In the genomic region with DNA sequence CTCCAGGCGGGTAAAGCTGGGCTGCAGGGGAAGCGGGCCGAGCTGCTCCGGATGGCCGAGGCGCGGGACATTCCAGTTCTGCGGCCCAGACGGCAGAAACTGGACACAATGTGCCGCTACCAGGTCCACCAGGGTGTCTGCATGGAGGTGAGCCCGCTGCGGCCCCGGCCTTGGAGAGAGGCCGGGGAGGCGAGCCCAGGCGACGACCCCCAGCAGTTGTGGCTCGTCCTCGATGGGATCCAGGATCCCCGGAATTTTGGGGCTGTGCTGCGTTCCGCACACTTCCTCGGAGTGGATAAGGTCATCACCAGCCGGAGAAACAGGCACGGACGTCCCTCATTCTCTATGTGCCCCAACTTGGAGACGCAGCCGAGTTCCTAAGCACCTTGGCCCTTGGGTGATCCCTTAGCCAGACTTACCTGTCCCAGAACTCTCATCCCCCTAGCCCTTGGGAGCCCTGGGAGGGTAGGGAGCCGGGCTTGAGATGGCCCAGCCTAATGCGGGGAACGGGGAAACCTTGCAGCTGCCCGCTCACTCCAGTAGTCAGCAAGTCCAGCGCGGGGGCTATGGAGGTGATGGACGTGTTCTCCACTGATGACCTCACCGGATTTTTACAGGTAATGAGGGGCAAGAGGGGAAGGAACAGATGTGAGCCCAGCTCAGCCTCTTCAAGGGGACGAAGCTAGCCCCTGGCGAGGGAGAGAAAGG, we compare ENCODE assay signal across 8 cellular contexts. TPM values are rescaled to one million over a fixed set of nuclear protein-coding genes. Genes with fewer than 3 reads are reported as not detected.
DNase-seq lines count a peak whose midpoint lies in the region; ATAC-seq and TF ChIP-seq lines count a peak whose summit lies in the region.

No MANE protein-coding gene starts in this region.

- ATAC-seq in GM18907 (IDR thresholded peaks at IDR 0.05; ENCODE audit: unreplicated experiment) (peak; percentile 14), HG03432 (IDR thresholded peaks at IDR 0.05; ENCODE audit: unreplicated experiment) (peak; percentile 11)
- no peak for ATAC-seq in activated CD8-positive, alpha-beta T cell treated with anti-CD3 and anti-CD28 coated beads for 36 hours

- WGBS in ovary, 3 donors = 1 to 3% (median 2%) methylated on average over 25 to 38 of the region's 38 CpGs

- no peaks in the 10 kb centered on the region for H3K9me3 Mint-ChIP-seq in activated CD8-positive, alpha-beta T cell treated with anti-CD3 and anti-CD28 coated beads for 36 hours
- H3K9me3 Mint-ChIP-seq in glutamatergic neuron (ENCODE audit: unreplicated experiment) = no peaks in the 10 kb centered on the region

- POLR2A ChIA-PET in activated CD8-positive, alpha-beta T cell treated with anti-CD3 and anti-CD28 coated beads for 36 hours (lab: Charles Lee) = interaction anchor here (0.7 to 3.7 kb wide), 8 partner anchors 9 to 347 kb away, joined by 3 to 21 read pairs (median 4); partner anchors contain the start of gene DHRS11

- peak overlapping the region; percentile 91 for H3K4me3 Mint-ChIP-seq in activated CD8-positive, alpha-beta T cell treated with anti-CD3 and anti-CD28 coated beads for 36 hours
- peak overlapping the region; percentile 91 for H3K4me3 Mint-ChIP-seq in glutamatergic neuron (ENCODE audit: unreplicated experiment)

- TF ChIP-seq POLR2A in ovary (IDR thresholded peaks at IDR 0.05) = no peak

- H3K27ac ChIP-seq in ovary = peak overlapping the region in 1 of 2 donors; percentile 43

- no peak for TF ChIP-seq CTCF in activated CD8-positive, alpha-beta T cell treated with anti-CD3 and anti-CD28 coated beads for 36 hours (IDR thresholded peaks at IDR 0.05)
- TF ChIP-seq CTCF in glutamatergic neuron (IDR thresholded peaks at IDR 0.05; ENCODE audit: partially characterized antibody, unreplicated experiment) = no peak
- no peak for TF ChIP-seq CTCF in ovary (IDR thresholded peaks at IDR 0.05)

- H3K4me1 ChIP-seq in ovary (ENCODE audit: insufficient read depth) = peaks cover 5% of the 10 kb centered on the region

- H3K36me3 Mint-ChIP-seq in activated CD8-positive, alpha-beta T cell treated with anti-CD3 and anti-CD28 coated beads for 36 hours (ENCODE audit: low read depth) = peaks cover 27% of the 10 kb centered on the region
- no peaks in the 10 kb centered on the region for H3K36me3 Mint-ChIP-seq in glutamatergic neuron (ENCODE audit: unreplicated experiment)

- H3K4me1 Mint-ChIP-seq in activated CD8-positive, alpha-beta T cell treated with anti-CD3 and anti-CD28 coated beads for 36 hours (ENCODE audit: low read depth) = peaks cover 37% of the 10 kb centered on the region
- H3K4me1 Mint-ChIP-seq in glutamatergic neuron (ENCODE audit: low read depth, unreplicated experiment) = peaks cover 15% of the 10 kb centered on the region

- H3K27ac Mint-ChIP-seq in activated CD8-positive, alpha-beta T cell treated with anti-CD3 and anti-CD28 coated beads for 36 hours = peak overlapping the region; percentile 87
- H3K27ac Mint-ChIP-seq in glutamatergic neuron (ENCODE audit: unreplicated experiment) = no peak overlapping the region

- H3K9me3 ChIP-seq in ovary = no peaks in the 10 kb centered on the region

- peak overlapping the region; percentile 80 for H3K4me3 ChIP-seq in ovary

- CTCF ChIA-PET in activated CD8-positive, alpha-beta T cell treated with anti-CD3 and anti-CD28 coated beads for 36 hours (lab: Charles Lee) = interaction anchor here (0.6 to 5.0 kb wide), 32 partner anchors 9 to 878 kb away, joined by 3 to 45 read pairs (median 4); partner anchors contain the start of genes AATF and DHRS11

- intact Hi-C loops in activated CD8-positive, alpha-beta T cell treated with anti-CD3 and anti-CD28 coated beads for 36 hours (cut with micrococcal nuclease) = no loop called here
- intact Hi-C loops in ovary (cut with DNase I) = no loop called here

- H3K36me3 ChIP-seq in ovary = no peaks in the 10 kb centered on the region

- DNase-seq in activated CD8-positive, alpha-beta T cell treated with anti-CD3 and anti-CD28 coated beads for 36 hours = peak; percentile 17
- DNase-seq in glutamatergic neuron (no peak), ovary (no peak), OCI-M2 (lab: John Stamatoyannopoulos, UW; ENCODE audit: unreplicated experiment) (no peak), SK-N-DZ (ENCODE audit: low spot score) (no peak), HPDE6-E6E7 (ENCODE audit: extremely low spot score) (no peak)

- H3K27me3 Mint-ChIP-seq in activated CD8-positive, alpha-beta T cell treated with anti-CD3 and anti-CD28 coated beads for 36 hours = no peaks in the 10 kb centered on the region
- H3K27me3 Mint-ChIP-seq in glutamatergic neuron (ENCODE audit: unreplicated experiment) = peaks cover 8% of the 10 kb centered on the region

- no peaks in the 10 kb centered on the region for H3K27me3 ChIP-seq in ovary

- TF ChIP-seq EP300 in ovary (IDR thresholded peaks at IDR 0.05) = no peak

RNA-seq across cellular contexts. Expression of gene MRM1, which starts 0.8 kb away (rescaled TPM):
- total RNA-seq in activated CD8-positive, alpha-beta T cell treated with anti-CD3 and anti-CD28 coated beads for 36 hours = 10 to 100 TPM; 24.5 to 27.4 TPM
- total RNA-seq in glutamatergic neuron (ENCODE audit: unreplicated experiment) (2.3 TPM), ovary (1 to 10 TPM; 6.0 to 8.1 (median 6.8) TPM)
- 1 to 10 TPM; 2.7 to 6.5 TPM for polyA plus RNA-seq in ovary
- polyA plus RNA-seq in SK-N-DZ (2014; cell fraction: cytosol; rRNA removed) = 11.8 and 12.7 TPM in 2 replicates
- 13.3 and 17.6 TPM in 2 replicates for polyA plus RNA-seq in SK-N-DZ (2014; cell fraction: nucleus; rRNA removed)

RNA-seq across cellular contexts. Expression of gene DHRS11, which starts 10.5 kb away (rescaled TPM):
- 1 to 10 TPM; 8.6 to 9.2 TPM for total RNA-seq in activated CD8-positive, alpha-beta T cell treated with anti-CD3 and anti-CD28 coated beads for 36 hours
- total RNA-seq in glutamatergic neuron (ENCODE audit: unreplicated experiment) (13.4 TPM), ovary (1 to 10 TPM; 3.0 to 9.6 (median 6.6) TPM)
- polyA plus RNA-seq in ovary = 10 to 100 TPM in 1 of 2 donors, 1 to 10 TPM in 1; 6.3 to 10.2 TPM
- polyA plus RNA-seq in SK-N-DZ (2014; cell fraction: cytosol; rRNA removed) = 12.3 and 12.5 TPM in 2 replicates
- 25.5 and 34.7 TPM in 2 replicates for polyA plus RNA-seq in SK-N-DZ (2014; cell fraction: nucleus; rRNA removed)

RNA-seq across cellular contexts. Expression of gene GGNBP2, which starts 57.5 kb away (rescaled TPM):
- 10 to 100 TPM; 82.9 to 87.4 TPM for total RNA-seq in activated CD8-positive, alpha-beta T cell treated with anti-CD3 and anti-CD28 coated beads for 36 hours
- total RNA-seq in glutamatergic neuron (ENCODE audit: unreplicated experiment) = 105 TPM
- 10 to 100 TPM; 45.1 to 92.1 (median 66.2) TPM for total RNA-seq in ovary
- polyA plus RNA-seq in ovary = 10 to 100 TPM; 52.4 to 86.2 TPM
- 51.4 and 58.0 TPM in 2 replicates for polyA plus RNA-seq in SK-N-DZ (2014; cell fraction: cytosol; rRNA removed)
- 116 and 141 TPM in 2 replicates for polyA plus RNA-seq in SK-N-DZ (2014; cell fraction: nucleus; rRNA removed)
